ENCODE assay signal across 9 cellular contexts in the genomic region with DNA sequence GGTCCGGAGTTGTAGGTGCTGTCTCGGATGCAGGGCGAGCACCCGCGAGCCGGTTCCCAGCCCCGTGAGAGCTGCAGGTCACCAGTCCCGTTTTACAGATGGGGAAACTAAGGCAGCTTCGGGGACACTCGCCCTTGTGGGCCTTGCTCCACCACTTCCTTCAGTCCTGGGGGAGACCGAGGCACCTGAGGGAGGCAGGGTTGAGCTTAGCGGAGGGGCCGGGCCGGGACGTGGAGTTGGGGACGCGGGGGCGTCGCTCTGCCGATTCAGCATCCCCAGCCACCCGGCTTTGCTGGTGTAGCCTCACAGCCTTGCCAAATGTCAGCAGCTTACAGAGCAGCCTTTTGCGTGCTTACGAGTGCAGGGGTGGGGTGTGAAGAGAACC. TPM values are rescaled to one million over a fixed set of nuclear protein-coding genes. Genes with fewer than 3 reads are reported as not detected.
DNase-seq lines count a peak whose midpoint lies in the region; ATAC-seq, FAIRE-seq and TF ChIP-seq lines count a peak whose summit lies in the region.
"Had no signal": no experiment of that assay in that cellular context is flagged by ENCODE, and none has a peak within 500 bp of the region (broad histone marks: within the 10 kb centered on the region; RNA-seq: fewer than 3 reads in every experiment).

No MANE protein-coding gene starts in this region.

- peaks cover 0 to 5% (median 0%) of the 10 kb centered on the region in 4 donors for H3K4me1 ChIP-seq in right lobe of liver

- H3K27ac ChIP-seq in right lobe of liver: no peak overlapping the region

- DNase-seq in GM10248 (ENCODE audit: extremely low spot score) (peak; percentile 71), T-helper 9 cell (peak; percentile 21), bronchial epithelial cell (ENCODE audit: low read depth) (no peak), right lobe of liver (peak in 1 of 3 donors; percentile 54), HPDE6-E6E7 (ENCODE audit: extremely low spot score) (no peak), kidney glomerular epithelial cell (lab: John Stamatoyannopoulos, UW) (no peak)
- DNase-seq in stimulated activated CD8-positive, alpha-beta memory T cell treated with anti-CD3 and anti-CD28 coated beads, Interleukin-15, amount 100 ng/mL, for 1 hour (ENCODE audit: low read depth): peak; percentile 5

- FAIRE-seq in bronchial epithelial cell (lab: Jason Lieb, UNC): no peak
- FAIRE-seq: TTC549 had no signal

- H3K4me3 ChIP-seq in bronchial epithelial cell (ENCODE audit: low read depth, low read length) (peak overlapping the region; percentile 93), right lobe of liver (peak overlapping the region; percentile 67 to 80 (median 67))

- H3K9me3 ChIP-seq in right lobe of liver: no peaks in the 10 kb centered on the region

- CTCF ChIA-PET in GM10248 (lab: Yijun Ruan, JAX): interaction anchor here (0.8 to 1.7 kb wide), 5 partner anchors 10 to 113 kb away, joined by 3 to 5 read pairs (median 4); no protein-coding TSS in a partner anchor

- POLR2A ChIA-PET in GM10248 (lab: Yijun Ruan, JAX): interaction anchor here (1.1 kb wide), 1 partner anchor 32 kb away, joined by 3 read pairs; no protein-coding TSS in a partner anchor

- TF ChIP-seq CTCF in GM10248 (IDR thresholded peaks at IDR 0.05; ENCODE audit: control extremely low read depth, extremely low read depth, low read depth, missing control alignments) (no peak), bronchial epithelial cell (IDR thresholded peaks at IDR 0.05; ENCODE audit: insufficient read depth, low read length, severe bottlenecking) (no peak), right lobe of liver (IDR thresholded peaks at IDR 0.05) (no peak)

- no peak for TF ChIP-seq POLR2A in right lobe of liver (IDR thresholded peaks at IDR 0.05)

- H3K36me3 ChIP-seq in bronchial epithelial cell (ENCODE audit: control insufficient read depth, insufficient read depth, low read length) (peaks cover 6% of the 10 kb centered on the region), right lobe of liver (no peaks in the 10 kb centered on the region)

- H3K27me3 ChIP-seq in bronchial epithelial cell (ENCODE audit: control insufficient read depth, insufficient read depth, low read length) (no peaks in the 10 kb centered on the region), right lobe of liver (no peaks in the 10 kb centered on the region)

- ATAC-seq in HG02885 (IDR thresholded peaks at IDR 0.05; ENCODE audit: poor library complexity, unreplicated experiment): peak; percentile 13
- peak in 2 of 4 donors; percentile 0 to 1 for ATAC-seq in right lobe of liver

- WGBS in right lobe of liver (ENCODE audit: insufficient coverage, low coverage, low lambda C conversion rate, missing lambda C conversion rate): under 1% methylated on average over 11 of the region's 23 CpGs

- intact Hi-C loops in right lobe of liver (cut with DNase I): no loop called here

RNA-seq across cellular contexts. Expression of a gene that starts 0.5 kb away (rescaled TPM):
- total RNA-seq in bronchial epithelial cell (28.2 and 29.4 TPM in 2 replicates), right lobe of liver (100 to 1,000 TPM in 2 of 6 experiments, 10 to 100 TPM in 4; 13.5 to 192 (median 17.7) TPM)

RNA-seq across cellular contexts. Expression of a gene that starts 11.3 kb away (rescaled TPM):
- total RNA-seq in bronchial epithelial cell (48.4 and 110 TPM in 2 replicates), right lobe of liver (10 to 100 TPM in 4 of 6 experiments, 1 to 10 TPM in 2; 2.7 to 81.8 (median 18.1) TPM)

RNA-seq across cellular contexts. Expression of a gene that starts 30.8 kb away (rescaled TPM):
- total RNA-seq in bronchial epithelial cell (15.0 and 32.0 TPM in 2 replicates), right lobe of liver (10 to 100 TPM; 15.9 to 33.5 (median 24.0) TPM)

RNA-seq across cellular contexts. Expression of a gene that starts 33.1 kb away (rescaled TPM):
- 130 and 137 TPM in 2 replicates for total RNA-seq in bronchial epithelial cell
- 10 to 100 TPM; 27.2 to 67.2 (median 30.5) TPM for total RNA-seq in right lobe of liver

RNA-seq across cellular contexts. Expression of a gene that starts 42.6 kb away (rescaled TPM):
- total RNA-seq in bronchial epithelial cell (0.53 and 0.77 TPM in 2 replicates), right lobe of liver (1 to 10 TPM in 4 of 6 experiments, under 1 TPM in 2; 0.43 to 3.1 (median 1.8) TPM)

Comparison
In these comparisons a context has a peak if more than half of its experiments do, and no peak if none do; other contexts are left out.
1. DNase-seq: peak in GM10248 (single experiment), T-helper 9 cell (single experiment) and stimulated activated CD8-positive, alpha-beta memory T cell treated with anti-CD3 and anti-CD28 coated beads, Interleukin-15, amount 100 ng/mL, for 1 hour (single experiment); none in bronchial epithelial cell (single experiment), HPDE6-E6E7 (single experiment) and kidney glomerular epithelial cell (single experiment).